In the genomic region with DNA sequence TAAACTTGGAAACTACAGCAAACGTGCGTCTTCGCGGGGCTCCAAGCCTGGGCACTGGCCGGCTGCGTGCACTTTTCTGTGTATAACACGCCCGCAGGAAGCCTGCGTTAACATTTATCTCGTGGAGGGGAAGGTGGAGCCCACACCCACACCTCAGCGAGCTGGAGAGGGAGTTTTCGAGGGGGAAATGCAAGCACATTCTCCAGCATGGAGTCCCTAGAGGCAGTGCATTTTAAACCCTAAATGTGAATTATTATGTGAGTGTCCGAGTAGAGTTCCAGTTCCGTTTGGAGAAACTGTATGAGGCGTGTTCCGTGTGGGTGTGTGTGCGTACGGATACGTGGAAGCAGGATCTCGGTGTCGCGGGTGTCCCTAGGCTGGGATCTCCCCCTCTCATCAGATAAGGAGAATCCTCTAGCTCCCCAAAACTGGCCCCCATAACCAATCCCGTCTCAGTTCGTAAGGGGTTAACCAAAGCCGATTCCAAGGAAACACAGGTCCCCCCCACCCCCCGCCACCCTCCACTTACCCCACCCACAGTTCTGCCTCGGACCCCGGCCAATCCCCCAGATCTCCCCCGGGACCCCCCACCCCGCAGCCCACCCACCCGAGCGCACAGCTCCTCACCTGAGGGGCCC, we compare ENCODE assay signal across 8 cellular contexts. TPM values are rescaled to one million over a fixed set of nuclear protein-coding genes. Genes with fewer than 3 reads are reported as not detected.
DNase-seq lines count a peak whose midpoint lies in the region; ATAC-seq and TF ChIP-seq lines count a peak whose summit lies in the region.

No MANE protein-coding gene starts in this region.

- no peaks in the 10 kb centered on the region for H3K9me3 ChIP-seq in OCI-LY1 (ENCODE audit: low read length)

- TF ChIP-seq POLR2A in GM18951 (IDR thresholded peaks at IDR 0.05; ENCODE audit: extremely low read depth, insufficient read depth, insufficient read length): peak; percentile 47

- ATAC-seq in Right ventricle myocardium inferior: peak; percentile 1

- H3K4me3 Mint-ChIP-seq in progenitor cell of endocrine pancreas (ENCODE audit: low read depth): peak overlapping the region; percentile 97

- peak overlapping the region; percentile 80 for H3K4me3 ChIP-seq in OCI-LY1 (ENCODE audit: low read depth, low read length, poor library complexity, severe bottlenecking)

- H3K4me1 Mint-ChIP-seq in progenitor cell of endocrine pancreas (ENCODE audit: low read depth): peaks cover 22% of the 10 kb centered on the region

- no peaks in the 10 kb centered on the region for H3K9me2 ChIP-seq in OCI-LY1 (ENCODE audit: low read depth, low read length)

- no peaks in the 10 kb centered on the region for H4K20me1 ChIP-seq in OCI-LY1 (ENCODE audit: insufficient read depth, low read length)

- intact Hi-C loops in Right ventricle myocardium inferior (cut with DNase I): loop anchor here (2.0 to 10.0 kb wide), 3 partner anchors 46 to 311 kb away; a partner anchor contains a TSS

- H3K36me3 Mint-ChIP-seq in progenitor cell of endocrine pancreas (ENCODE audit: insufficient read depth): peaks cover 1% of the 10 kb centered on the region

- H3K36me3 ChIP-seq in OCI-LY1 (ENCODE audit: insufficient read depth, low read length): peaks cover 17% of the 10 kb centered on the region

- in situ Hi-C loops in GM18951 (cut with MboI; ENCODE audit: low sequenced_read_pairs, unreplicated experiment): loop anchor here (10.0 kb wide), 1 partner anchor 141 kb away; no protein-coding TSS in a partner anchor

- no peak overlapping the region for H2AFZ ChIP-seq in OCI-LY1 (ENCODE audit: low read length)

- no peaks in the 10 kb centered on the region for H3K9me3 Mint-ChIP-seq in progenitor cell of endocrine pancreas (ENCODE audit: low read depth)

- TF ChIP-seq CTCF in OCI-LY1 (IDR thresholded peaks at IDR 0.05; ENCODE audit: low read length) (0 out of 2 replicates have a peak, but pooled peaks have one; percentile 2), progenitor cell of endocrine pancreas (IDR thresholded peaks at IDR 0.05; ENCODE audit: unreplicated experiment) (no peak)

- peaks cover 37% of the 10 kb centered on the region for H3K27me3 Mint-ChIP-seq in progenitor cell of endocrine pancreas

- peaks cover 10% of the 10 kb centered on the region; the same call in 1 of the 2 replicates for H3F3A ChIP-seq in OCI-LY1 (ENCODE audit: insufficient read depth, low read length)

- H3K4me2 ChIP-seq in OCI-LY1 (ENCODE audit: low read length): peak overlapping the region; percentile 86

- peak overlapping the region; percentile 94 for H3K27ac Mint-ChIP-seq in progenitor cell of endocrine pancreas

- H3K4me1 ChIP-seq in OCI-LY1 (ENCODE audit: insufficient read depth, low read length, severe bottlenecking): peaks cover 26% of the 10 kb centered on the region

- H3K27ac ChIP-seq in OCI-LY1 (ENCODE audit: low read depth, low read length, poor library complexity, severe bottlenecking): peak overlapping the region; percentile 90

- no peaks in the 10 kb centered on the region for H3K27me3 ChIP-seq in OCI-LY1 (ENCODE audit: insufficient read depth, low read length)

- DNase-seq in activated effector memory CD4-positive, alpha-beta T cell treated with Interleukin-2 at 50 U/mL for 16 hours: peak; percentile 33
- peak; percentile 73 for DNase-seq in Right ventricle myocardium inferior (ENCODE audit: missing footprints)
- no peak for DNase-seq in progenitor cell of endocrine pancreas (ENCODE audit: low spot score, unreplicated experiment)
- DNase-seq in D341Med (ENCODE audit: low spot score): no peak
- DNase-seq in pons (ENCODE audit: low spot score): no peak
- DNase-seq in NCI-H345 treated with DMSO at 0.1 percent for 48 hours (lab: John Stamatoyannopoulos, UW; ENCODE audit: unreplicated experiment): no peak

- H3K79me2 ChIP-seq in OCI-LY1 (ENCODE audit: insufficient read depth, low read length): peaks cover 17% of the 10 kb centered on the region

- H3K9ac ChIP-seq in OCI-LY1 (ENCODE audit: low read length): peak overlapping the region; percentile 64

RNA-seq across cellular contexts. Expression of a gene that starts 0.4 kb away (rescaled TPM):
- 23.6 TPM for total RNA-seq in Right ventricle myocardium inferior
- total RNA-seq in progenitor cell of endocrine pancreas: 23.3 and 29.1 TPM in 2 replicates

Comparison
In these comparisons a context has a peak if more than half of its experiments do, and no peak if none do; other contexts are left out.
1. DNase-seq: peak in activated effector memory CD4-positive, alpha-beta T cell treated with Interleukin-2 at 50 U/mL for 16 hours (single experiment) and Right ventricle myocardium inferior (single experiment); none in progenitor cell of endocrine pancreas (single experiment), D341Med (single experiment), pons (single experiment) and NCI-H345 treated with DMSO at 0.1 percent for 48 hours (single experiment).